Comparison of ENCODE assay signal across 8 cellular contexts in genomic region chr2:159850789-159851188, GRCh38. TPM values are rescaled to one million over a fixed set of nuclear protein-coding genes. Genes with fewer than 3 reads are reported as not detected.
"Had no signal": no experiment of that assay in that cellular context is flagged by ENCODE, and none has a peak within 500 bp of the region (broad histone marks: within the 10 kb centered on the region; RNA-seq: fewer than 3 reads in every experiment).

No MANE protein-coding gene starts in this region.

- ATAC-seq: GM12878 had no signal

- FAIRE-seq: GM12878, GM12891, GM12892, GM18507, GM19239 had no signal

- DNase-seq: GDM1, GF-D8 had no signal

- H3K4me3 ChIP-seq: GM12878 had no signal

RNA-seq across cellular contexts. Expression of gene CD302, which starts 52.8 kb away (rescaled TPM):
- total RNA-seq: G401 had no signal

RNA-seq across cellular contexts. Expression of gene LY75, which starts 53.8 kb away (rescaled TPM):
- total RNA-seq: G401 had no signal
